1 cellular context compared by ENCODE assay signal in genomic region chr1:167392200-167392696, GRCh38.
A peak's percentile ranks its signal among the peaks of the same experiment; 100 is the strongest.
TF ChIP-seq lines count a peak whose summit lies in the region.

No MANE protein-coding gene starts in this region.

TF ChIP-seq in K562, 482 proteins besides CTCF, POLR2A, EP300 and RAD21:
- TF ChIP-seq, protein P1, sequence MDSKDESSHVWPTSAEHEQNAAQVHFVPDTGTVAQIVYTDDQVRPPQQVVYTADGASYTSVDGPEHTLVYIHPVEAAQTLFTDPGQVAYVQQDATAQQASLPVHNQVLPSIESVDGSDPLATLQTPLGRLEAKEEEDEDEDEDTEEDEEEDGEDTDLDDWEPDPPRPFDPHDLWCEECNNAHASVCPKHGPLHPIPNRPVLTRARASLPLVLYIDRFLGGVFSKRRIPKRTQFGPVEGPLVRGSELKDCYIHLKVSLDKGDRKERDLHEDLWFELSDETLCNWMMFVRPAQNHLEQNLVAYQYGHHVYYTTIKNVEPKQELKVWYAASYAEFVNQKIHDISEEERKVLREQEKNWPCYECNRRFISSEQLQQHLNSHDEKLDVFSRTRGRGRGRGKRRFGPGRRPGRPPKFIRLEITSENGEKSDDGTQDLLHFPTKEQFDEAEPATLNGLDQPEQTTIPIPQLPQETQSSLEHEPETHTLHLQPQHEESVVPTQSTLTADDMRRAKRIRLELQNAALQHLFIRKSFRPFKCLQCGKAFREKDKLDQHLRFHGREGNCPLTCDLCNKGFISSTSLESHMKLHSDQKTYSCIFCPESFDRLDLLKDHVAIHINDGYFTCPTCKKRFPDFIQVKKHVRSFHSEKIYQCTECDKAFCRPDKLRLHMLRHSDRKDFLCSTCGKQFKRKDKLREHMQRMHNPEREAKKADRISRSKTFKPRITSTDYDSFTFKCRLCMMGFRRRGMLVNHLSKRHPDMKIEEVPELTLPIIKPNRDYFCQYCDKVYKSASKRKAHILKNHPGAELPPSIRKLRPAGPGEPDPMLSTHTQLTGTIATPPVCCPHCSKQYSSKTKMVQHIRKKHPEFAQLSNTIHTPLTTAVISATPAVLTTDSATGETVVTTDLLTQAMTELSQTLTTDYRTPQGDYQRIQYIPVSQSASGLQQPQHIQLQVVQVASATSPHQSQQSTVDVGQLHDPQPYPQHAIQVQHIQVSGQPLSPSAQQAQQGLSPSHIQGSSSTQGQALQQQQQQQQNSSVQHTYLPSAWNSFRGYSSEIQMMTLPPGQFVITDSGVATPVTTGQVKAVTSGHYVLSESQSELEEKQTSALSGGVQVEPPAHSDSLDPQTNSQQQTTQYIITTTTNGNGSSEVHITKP (IDR thresholded peaks at IDR 0.05; ENCODE audit: partially characterized antibody), result peak; percentile 70
- TF ChIP-seq CEBPG (CRISPR knock-in tag; IDR thresholded peaks at IDR 0.05), result no peak
- peak; percentile 41 to 71 for TF ChIP-seq CEBPG (tag; conservative IDR thresholded peaks at IDR 0.05 in 1 of 2, IDR thresholded peaks at IDR 0.05 in 1 of 2)
- TF ChIP-seq ZNF12 (CRISPR knock-in tag; IDR thresholded peaks at IDR 0.05), result no peak
- peak; percentile 78 for TF ChIP-seq CEBPB (tag; IDR thresholded peaks at IDR 0.05)
- TF ChIP-seq MAFG (tag; conservative IDR thresholded peaks at IDR 0.05), result no peak
